ENCODE assay signal across 27 cellular contexts in the genomic region with DNA sequence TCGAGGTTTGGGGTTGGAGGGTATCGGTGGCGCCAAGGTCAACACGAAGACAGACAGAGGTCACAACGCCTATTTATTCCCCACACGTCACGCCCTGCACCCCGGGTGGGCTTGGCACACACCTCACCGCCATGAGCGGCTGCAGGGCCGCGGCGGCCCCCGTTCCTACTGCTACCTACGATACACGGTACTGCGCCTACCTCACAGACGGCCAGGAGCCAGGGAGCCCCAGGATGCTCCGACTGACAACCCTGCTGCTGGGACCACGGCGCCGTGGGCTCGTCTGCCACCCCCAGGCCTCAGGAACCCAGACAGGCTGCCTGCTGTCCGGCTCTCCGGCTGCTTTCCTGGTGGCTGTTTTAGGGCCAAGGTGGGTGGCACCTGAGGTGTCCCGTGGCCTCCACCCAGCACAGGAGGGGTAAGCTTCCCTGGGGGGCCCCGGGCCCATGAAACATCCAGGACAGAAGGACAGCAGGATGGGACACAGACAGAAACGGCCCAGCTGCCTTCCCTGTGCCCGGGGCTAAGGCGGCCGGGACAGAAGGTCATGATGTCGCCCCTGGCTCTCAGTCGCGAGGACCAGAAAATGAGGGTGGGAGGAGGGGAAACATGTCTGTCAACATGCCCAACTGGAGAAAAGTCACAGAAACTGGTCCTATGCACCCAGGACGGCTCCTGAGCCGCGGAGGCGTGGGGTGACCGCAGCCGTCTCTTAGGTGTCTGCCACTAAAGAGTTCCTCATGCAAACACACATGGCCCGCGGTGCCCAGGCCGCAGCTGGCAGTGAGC. TPM values are rescaled to one million over a fixed set of nuclear protein-coding genes. Genes with fewer than 3 reads are reported as not detected.
A peak's percentile ranks its signal among the peaks of the same experiment; 100 is the strongest.
DNase-seq lines count a peak whose midpoint lies in the region; ATAC-seq, FAIRE-seq and TF ChIP-seq lines count a peak whose summit lies in the region.
"Had no signal": no experiment of that assay in that cellular context is flagged by ENCODE, and none has a peak within 500 bp of the region (broad histone marks: within the 10 kb centered on the region; RNA-seq: fewer than 3 reads in every experiment).

No MANE protein-coding gene starts in this region.

- no peak overlapping the region for H3K4me3 ChIP-seq in BLaER1
- H3K4me3 ChIP-seq in K562: no peak overlapping the region
- no peak overlapping the region for H3K4me3 ChIP-seq in osteoblast (ENCODE audit: insufficient read depth, low read length)

- intact Hi-C loops in Calu3 (cut with micrococcal nuclease; ENCODE audit: unreplicated experiment) (no loop called here), K562 (cut with micrococcal nuclease) (no loop called here)

- POLR2A ChIA-PET in K562 (lab: Yijun Ruan, JAX): interaction anchor here (0.6 to 1.6 kb wide), 2 partner anchors 16 to 196 kb away, joined by 3 to 4 read pairs; a partner anchor contains a TSS

- H4K20me1 ChIP-seq in BLaER1 (peaks cover 21% of the 10 kb centered on the region), K562 (replicated peaks; ENCODE audit: control insufficient read depth, insufficient read depth, low read length) (no peaks in the 10 kb centered on the region), osteoblast (ENCODE audit: insufficient read depth, low read length) (no peaks in the 10 kb centered on the region)

- H3K27ac Mint-ChIP-seq in Calu3 (ENCODE audit: unreplicated experiment): no peak overlapping the region
- H3K27ac Mint-ChIP-seq: B cell, CD14-positive monocyte had no signal

- DNase-seq in Calu3 (no peak), K562 (ENCODE audit: extremely low read depth in 1 of 4, low spot score in 3 of 4) (no peak), osteoblast (ENCODE audit: insufficient read length, low spot score, missing footprints) (peak; percentile 78), NCI-H1930 (lab: John Stamatoyannopoulos, UW) (no peak)
- DNase-seq: CD8-positive, alpha-beta memory T cell; DMS153; DND-41; GOT3; HCEC 1CT; Karpas-422; NCI-H1092 treated with DMSO at 0.1 percent for 48 hours; NCI-H1436; NCI-H2029; NCI-H446; NCI-H526; NCI-H82; NK-92 treated with Interleukin-12 subunit alpha and Interleukin-12 subunit beta, amount 100 ng/mL, for 24 hours; RPMI8226; SHP77 treated with DMSO at 0.1 percent for 48 hours; T-helper 1 cell had no signal

- peaks cover 31% of the 10 kb centered on the region for H3K36me3 Mint-ChIP-seq in Calu3 (ENCODE audit: insufficient read depth, unreplicated experiment)

- peaks cover 68% of the 10 kb centered on the region for H3K36me3 ChIP-seq in BLaER1
- H3K36me3 ChIP-seq in K562 (ENCODE audit: control insufficient read depth, insufficient read depth, low read length): peaks cover 63% of the 10 kb centered on the region; the same call in 2 of the 3 replicates
- H3K36me3 ChIP-seq in osteoblast (ENCODE audit: insufficient read depth, low read length): peaks cover 24% of the 10 kb centered on the region

- no peak for TF ChIP-seq RAD21 in K562 (CRISPR knock-in tag; conservative IDR thresholded peaks at IDR 0.05 in 1 of 2, IDR thresholded peaks at IDR 0.05 in 1 of 2)

- no peak for TF ChIP-seq EP300 in K562 (IDR thresholded peaks at IDR 0.05; ENCODE audit: low read length)

- CTCF ChIA-PET in Calu3 (lab: Charles Lee): no interaction called here
- CTCF ChIA-PET in K562 (lab: Yijun Ruan, JAX; ENCODE audit: low intra/inter-chr PET ratio): no interaction called here

- in situ Hi-C loops in K562 (cut with MboI): no loop called here

- H3K27me3 ChIP-seq in BLaER1: no peaks in the 10 kb centered on the region
- H3K27me3 ChIP-seq in K562 (ENCODE audit: control insufficient read depth in 2 of 2, insufficient read depth in 2 of 2, low read length in 2 of 2): no peaks in the 10 kb centered on the region
- no peaks in the 10 kb centered on the region for H3K27me3 ChIP-seq in osteoblast (ENCODE audit: insufficient read depth, low read length)

- WGBS in K562 (ENCODE audit: insufficient coverage, low coverage, missing lambda C conversion rate): 98% methylated on average over 28 of the region's 43 CpGs

- H3K9ac ChIP-seq in BLaER1 (peak overlapping the region; percentile 29; the same call in 1 of the 2 replicates), K562 (ENCODE audit: insufficient read depth in 1 of 2, low read depth in 2 of 2, low read length in 2 of 2) (no peak overlapping the region; a peak in 1 of 4 replicates)

- ATAC-seq in K562 (no peak), GM18909 (IDR thresholded peaks at IDR 0.05; ENCODE audit: poor library complexity, unreplicated experiment) (no peak), HG03457 (IDR thresholded peaks at IDR 0.05; ENCODE audit: unreplicated experiment) (no peak)

- no peaks in the 10 kb centered on the region for H3K27me3 Mint-ChIP-seq in Calu3 (ENCODE audit: unreplicated experiment)
- H3K27me3 Mint-ChIP-seq: B cell had no signal

- TF ChIP-seq CTCF in Calu3 (IDR thresholded peaks at IDR 0.05; ENCODE audit: unreplicated experiment) (no peak), K562 (IDR thresholded peaks at IDR 0.05 in 2 of 3, conservative IDR thresholded peaks at IDR 0.05 in 1 of 3; ENCODE audit: insufficient read depth in 2 of 3, low read depth in 1 of 3, low read length in 3 of 3) (no peak), osteoblast (IDR thresholded peaks at IDR 0.05; ENCODE audit: extremely low read depth, low read depth, low read length) (no peak)

- H2AFZ ChIP-seq in K562 (ENCODE audit: low read depth, low read length) (no peak overlapping the region), osteoblast (ENCODE audit: low read length) (no peak overlapping the region)

- BruUV-seq in Calu3 (replicated peaks; lab: Mats Ljungman, UMichigan) (TSS peak; percentile 40), K562 (replicated peaks; lab: Mats Ljungman, UMichigan) (TSS peak; percentile 41)

- H3K79me2 ChIP-seq in K562 (ENCODE audit: control insufficient read depth, insufficient read depth, low read length) (no peaks in the 10 kb centered on the region), osteoblast (ENCODE audit: insufficient read depth, low read length) (no peaks in the 10 kb centered on the region)

- H3K4me1 ChIP-seq in BLaER1 (peaks cover 65% of the 10 kb centered on the region), K562 (replicated peaks in 1 of 2; ENCODE audit: control insufficient read depth in 2 of 2, insufficient read depth in 2 of 2, low read length in 2 of 2) (peaks cover 0 to 14% of the 10 kb centered on the region in 2 experiments; a peak in 1 of 5 replicates), osteoblast (ENCODE audit: insufficient read depth, low read length) (no peaks in the 10 kb centered on the region)

- TF ChIP-seq POLR2A in K562 (conservative IDR thresholded peaks at IDR 0.05): no peak

- H3K4me2 ChIP-seq in BLaER1 (no peak overlapping the region), K562 (ENCODE audit: insufficient read depth, low read length) (no peak overlapping the region), osteoblast (ENCODE audit: insufficient read depth, low read length) (no peak overlapping the region)

- no peaks in the 10 kb centered on the region for H3K9me1 ChIP-seq in K562 (ENCODE audit: control insufficient read depth, insufficient read depth, low read length)

- FAIRE-seq in K562 (lab: Jason Lieb, UNC): no peak
- FAIRE-seq: GM18507 had no signal

- H3K4me3 Mint-ChIP-seq in Calu3 (ENCODE audit: low read depth, unreplicated experiment): no peak overlapping the region
- H3K4me3 Mint-ChIP-seq: B cell; CD14-positive monocyte; CD8-positive, alpha-beta memory T cell had no signal

- H3K4me1 Mint-ChIP-seq in Calu3 (ENCODE audit: low read depth, unreplicated experiment): no peaks in the 10 kb centered on the region
- H3K4me1 Mint-ChIP-seq: B cell had no signal

- peak overlapping the region; percentile 79; the same call in 1 of the 2 replicates for H3K27ac ChIP-seq in BLaER1
- no peak overlapping the region for H3K27ac ChIP-seq in K562 (ENCODE audit: extremely low read depth, low read depth, low read length)
- no peak overlapping the region for H3K27ac ChIP-seq in osteoblast (ENCODE audit: low read depth, low read length)
- H3K27ac ChIP-seq: HL-60 had no signal

- no peaks in the 10 kb centered on the region for H3K9me3 ChIP-seq in BLaER1
- no peaks in the 10 kb centered on the region for H3K9me3 ChIP-seq in K562 (replicated peaks; ENCODE audit: control insufficient read depth, insufficient read depth, low read depth, low read length)
- H3K9me3 ChIP-seq in osteoblast (ENCODE audit: low read depth, low read length): no peaks in the 10 kb centered on the region

- no peaks in the 10 kb centered on the region for H3K9me3 Mint-ChIP-seq in Calu3 (ENCODE audit: low read depth, unreplicated experiment)
- H3K9me3 Mint-ChIP-seq: CD8-positive, alpha-beta memory T cell had no signal

RNA-seq across cellular contexts. Expression of a gene that starts 15.0 kb away (rescaled TPM):
- total RNA-seq in Calu3 (2022) (25.0 and 28.2 TPM in 2 replicates), K562 (2014; rRNA removed) (161 and 172 TPM in 2 replicates), K562 (2014; rRNA removed; fragmentation: Illumina TruSeq; extraction: Trizol) (58.6 and 93.5 TPM in 2 replicates), K562 (2015; rRNA removed; fragmentation: Illumina TruSeq; extraction: Trizol) (87.1 and 91.3 TPM in 2 replicates), K562 (2021) (149 and 152 TPM in 2 replicates), osteoblast (33.0 and 33.7 TPM in 2 replicates)
- 117 and 251 TPM in 2 replicates for total RNA-seq in K562 (2011; cell fraction: chromatin; rRNA removed; ENCODE audit: low replicate concordance)
- total RNA-seq in K562 (2011; cell fraction: nucleolus; rRNA removed): 298 and 302 TPM in 2 replicates
- 179 and 217 TPM in 2 replicates for total RNA-seq in K562 (2011; cell fraction: nucleoplasm; rRNA removed)
- polyA plus RNA-seq in K562 (2011; rRNA removed) (127 and 145 TPM in 2 replicates), K562 (2014; fragmentation: Illumina TruSeq; extraction: Trizol) (215 and 268 TPM in 2 replicates), K562 (2014; fragmentation: Nextera tagmentation; extraction: Ambion mirVana) (1 to 10 TPM; 2.3 to 3.6 TPM), K562 (2014; rRNA removed) (165 and 173 TPM in 2 replicates)
- polyA plus RNA-seq in K562 (2011; cell fraction: cytosol; rRNA removed): 193 and 267 TPM in 2 replicates
- 120 and 140 TPM in 2 replicates for polyA plus RNA-seq in K562 (2011; cell fraction: nucleus; rRNA removed)
- polyA plus RNA-seq in K562 (2012): 107 and 221 TPM in 2 replicates
- polyA minus RNA-seq in K562 (2011; rRNA and poly(A)+ RNA removed): 62.5 and 83.9 TPM in 2 replicates
- polyA minus RNA-seq in K562 (2011; cell fraction: cytosol; rRNA and poly(A)+ RNA removed): 76.8 and 77.8 TPM in 2 replicates
- polyA minus RNA-seq in K562 (2011; cell fraction: nucleus; rRNA and poly(A)+ RNA removed): 36.1 and 44.7 TPM in 2 replicates

RNA-seq across cellular contexts. Expression of a gene that starts 28.2 kb away (rescaled TPM):
- 44.7 and 48.3 TPM in 2 replicates for total RNA-seq in Calu3 (2022)
- 53.5 and 114 TPM in 2 replicates for total RNA-seq in K562 (2011; cell fraction: chromatin; rRNA removed; ENCODE audit: low replicate concordance)
- total RNA-seq in K562 (2011; cell fraction: nucleolus; rRNA removed): 73.2 and 78.7 TPM in 2 replicates
- 57.0 and 59.8 TPM in 2 replicates for total RNA-seq in K562 (2011; cell fraction: nucleoplasm; rRNA removed)
- 73.2 and 106 TPM in 2 replicates for total RNA-seq in K562 (2014; rRNA removed)
- 16.2 and 18.1 TPM in 2 replicates for total RNA-seq in K562 (2014; rRNA removed; fragmentation: Illumina TruSeq; extraction: Trizol)
- 49.9 and 50.8 TPM in 2 replicates for total RNA-seq in K562 (2015; rRNA removed; fragmentation: Illumina TruSeq; extraction: Trizol)
- total RNA-seq in K562 (2021): 106 and 110 TPM in 2 replicates
- 44.5 and 67.3 TPM in 2 replicates for polyA plus RNA-seq in K562 (2011; rRNA removed)
- 73.0 and 146 TPM in 2 replicates for polyA plus RNA-seq in K562 (2011; cell fraction: cytosol; rRNA removed)
- 65.8 and 104 TPM in 2 replicates for polyA plus RNA-seq in K562 (2011; cell fraction: nucleus; rRNA removed)
- 77.3 and 87.1 TPM in 2 replicates for polyA plus RNA-seq in K562 (2012)
- polyA plus RNA-seq in K562 (2014; fragmentation: Illumina TruSeq; extraction: Trizol): 72.3 and 101 TPM in 2 replicates
- 1 to 10 TPM; 1.4 to 4.8 TPM for polyA plus RNA-seq in K562 (2014; fragmentation: Nextera tagmentation; extraction: Ambion mirVana)
- 87.3 and 89.9 TPM in 2 replicates for polyA plus RNA-seq in K562 (2014; rRNA removed)
- polyA minus RNA-seq in K562 (2011; rRNA and poly(A)+ RNA removed): 10.3 and 19.1 TPM in 2 replicates
- 38.4 and 40.7 TPM in 2 replicates for polyA minus RNA-seq in K562 (2011; cell fraction: cytosol; rRNA and poly(A)+ RNA removed)
- polyA minus RNA-seq in K562 (2011; cell fraction: nucleus; rRNA and poly(A)+ RNA removed): 17.5 and 20.0 TPM in 2 replicates
- total RNA-seq in osteoblast: 35.9 and 38.7 TPM in 2 replicates

RNA-seq across cellular contexts. Expression of a gene that starts 30.4 kb away (rescaled TPM):
- total RNA-seq in Calu3 (2022) (85.9 and 86.2 TPM in 2 replicates), K562 (2014; rRNA removed) (255 and 325 TPM in 2 replicates), K562 (2014; rRNA removed; fragmentation: Illumina TruSeq; extraction: Trizol) (43.6 and 58.2 TPM in 2 replicates), K562 (2015; rRNA removed; fragmentation: Illumina TruSeq; extraction: Trizol) (97.6 and 106 TPM in 2 replicates), K562 (2021) (193 and 203 TPM in 2 replicates), osteoblast (45.6 and 49.5 TPM in 2 replicates)
- total RNA-seq in K562 (2011; cell fraction: chromatin; rRNA removed; ENCODE audit: low replicate concordance): 161 and 433 TPM in 2 replicates
- total RNA-seq in K562 (2011; cell fraction: nucleolus; rRNA removed): 163 and 178 TPM in 2 replicates
- total RNA-seq in K562 (2011; cell fraction: nucleoplasm; rRNA removed): 128 and 148 TPM in 2 replicates
- polyA plus RNA-seq in K562 (2011; rRNA removed) (96.1 and 122 TPM in 2 replicates), K562 (2014; fragmentation: Illumina TruSeq; extraction: Trizol) (77.3 and 106 TPM in 2 replicates), K562 (2014; fragmentation: Nextera tagmentation; extraction: Ambion mirVana) (1 to 10 TPM; 1.3 to 2.0 TPM), K562 (2014; rRNA removed) (174 and 181 TPM in 2 replicates)
- polyA plus RNA-seq in K562 (2011; cell fraction: cytosol; rRNA removed): 93.4 and 185 TPM in 2 replicates
- 299 and 377 TPM in 2 replicates for polyA plus RNA-seq in K562 (2011; cell fraction: nucleus; rRNA removed)
- 128 and 152 TPM in 2 replicates for polyA plus RNA-seq in K562 (2012)
- polyA minus RNA-seq in K562 (2011; rRNA and poly(A)+ RNA removed): 65.6 and 91.6 TPM in 2 replicates
- polyA minus RNA-seq in K562 (2011; cell fraction: cytosol; rRNA and poly(A)+ RNA removed): 90.0 and 90.6 TPM in 2 replicates
- polyA minus RNA-seq in K562 (2011; cell fraction: nucleus; rRNA and poly(A)+ RNA removed): 35.1 and 68.2 TPM in 2 replicates

RNA-seq across cellular contexts. Expression of a gene that starts 33.7 kb away (rescaled TPM):
- total RNA-seq in Calu3 (2022) (0.17 and 0.51 TPM in 2 replicates), K562 (2014; rRNA removed) (2.2 and 3.3 TPM in 2 replicates), K562 (2014; rRNA removed; fragmentation: Illumina TruSeq; extraction: Trizol) (2.3 TPM in 2 replicates), K562 (2015; rRNA removed; fragmentation: Illumina TruSeq; extraction: Trizol) (2.9 and 3.3 TPM in 2 replicates), K562 (2021) (12.0 and 12.8 TPM in 2 replicates), osteoblast (12.4 and 14.8 TPM in 2 replicates)
- total RNA-seq in K562 (2011; cell fraction: chromatin; rRNA removed; ENCODE audit: low replicate concordance): 5.2 and 12.7 TPM in 2 replicates
- total RNA-seq in K562 (2011; cell fraction: nucleolus; rRNA removed): 5.7 and 6.5 TPM in 2 replicates
- 4.3 and 5.3 TPM in 2 replicates for total RNA-seq in K562 (2011; cell fraction: nucleoplasm; rRNA removed)
- polyA plus RNA-seq in K562 (2011; rRNA removed) (7.3 and 12.0 TPM in 2 replicates), K562 (2014; fragmentation: Illumina TruSeq; extraction: Trizol) (3.8 and 4.9 TPM in 2 replicates), K562 (2014; fragmentation: Nextera tagmentation; extraction: Ambion mirVana) (under 1 TPM; 0.11 to 0.18 TPM), K562 (2014; rRNA removed) (4.7 and 6.0 TPM in 2 replicates)
- 8.0 and 16.3 TPM in 2 replicates for polyA plus RNA-seq in K562 (2011; cell fraction: cytosol; rRNA removed)
- 10.3 and 10.5 TPM in 2 replicates for polyA plus RNA-seq in K562 (2011; cell fraction: nucleus; rRNA removed)
- 5.1 and 7.3 TPM in 2 replicates for polyA plus RNA-seq in K562 (2012)
- 10.2 and 11.4 TPM in 2 replicates for polyA minus RNA-seq in K562 (2011; rRNA and poly(A)+ RNA removed)
- 8.0 and 8.7 TPM in 2 replicates for polyA minus RNA-seq in K562 (2011; cell fraction: cytosol; rRNA and poly(A)+ RNA removed)
- polyA minus RNA-seq in K562 (2011; cell fraction: nucleus; rRNA and poly(A)+ RNA removed): 1.8 and 2.6 TPM in 2 replicates
- polyA plus RNA-seq: CD14-positive monocyte; CD8-positive, alpha-beta memory T cell had no signal

RNA-seq across cellular contexts. Expression of a gene that starts 52.4 kb away (rescaled TPM):
- total RNA-seq in Calu3 (2022) (0.87 and 0.91 TPM in 2 replicates), K562 (2014; rRNA removed) (0.09 TPM in 1 of 2 replicates, not detected in the other), K562 (2014; rRNA removed; fragmentation: Illumina TruSeq; extraction: Trizol) (0.04 TPM in 1 of 2 replicates, not detected in the other), K562 (2015; rRNA removed; fragmentation: Illumina TruSeq; extraction: Trizol) (0.04 TPM in 2 replicates), K562 (2021) (0.11 and 0.20 TPM in 2 replicates), osteoblast (0.29 and 0.72 TPM in 2 replicates)
- 0.09 and 0.16 TPM in 2 replicates for total RNA-seq in K562 (2011; cell fraction: chromatin; rRNA removed; ENCODE audit: low replicate concordance)
- total RNA-seq in K562 (2011; cell fraction: nucleolus; rRNA removed): under 0.01 and 0.13 TPM in 2 replicates
- total RNA-seq in K562 (2011; cell fraction: nucleoplasm; rRNA removed): 0.15 TPM in 1 of 2 replicates, not detected in the other
- polyA plus RNA-seq in K562 (2011; rRNA removed) (0.08 and 0.12 TPM in 2 replicates), K562 (2014; fragmentation: Illumina TruSeq; extraction: Trizol) (0.04 TPM in 2 replicates), K562 (2014; fragmentation: Nextera tagmentation; extraction: Ambion mirVana) (under 1 TPM in 1 of 2 experiments, not detected in 1; 0.01 TPM), K562 (2014; rRNA removed) (0.07 TPM in 1 of 2 replicates, not detected in the other)
- 0.15 and 0.27 TPM in 2 replicates for polyA plus RNA-seq in K562 (2011; cell fraction: cytosol; rRNA removed)
- polyA plus RNA-seq in K562 (2011; cell fraction: nucleus; rRNA removed): 0.04 and 0.22 TPM in 2 replicates
- 0.10 and 0.53 TPM in 2 replicates for polyA plus RNA-seq in K562 (2012)
- polyA minus RNA-seq in K562 (2011; rRNA and poly(A)+ RNA removed): 0.03 TPM in 1 of 2 replicates, not detected in the other
- polyA minus RNA-seq in K562 (2011; cell fraction: cytosol; rRNA and poly(A)+ RNA removed): not detected in 2 replicates
- polyA minus RNA-seq in K562 (2011; cell fraction: nucleus; rRNA and poly(A)+ RNA removed): not detected in 2 replicates
